16 cellular contexts compared by ENCODE assay signal in the genomic region with DNA sequence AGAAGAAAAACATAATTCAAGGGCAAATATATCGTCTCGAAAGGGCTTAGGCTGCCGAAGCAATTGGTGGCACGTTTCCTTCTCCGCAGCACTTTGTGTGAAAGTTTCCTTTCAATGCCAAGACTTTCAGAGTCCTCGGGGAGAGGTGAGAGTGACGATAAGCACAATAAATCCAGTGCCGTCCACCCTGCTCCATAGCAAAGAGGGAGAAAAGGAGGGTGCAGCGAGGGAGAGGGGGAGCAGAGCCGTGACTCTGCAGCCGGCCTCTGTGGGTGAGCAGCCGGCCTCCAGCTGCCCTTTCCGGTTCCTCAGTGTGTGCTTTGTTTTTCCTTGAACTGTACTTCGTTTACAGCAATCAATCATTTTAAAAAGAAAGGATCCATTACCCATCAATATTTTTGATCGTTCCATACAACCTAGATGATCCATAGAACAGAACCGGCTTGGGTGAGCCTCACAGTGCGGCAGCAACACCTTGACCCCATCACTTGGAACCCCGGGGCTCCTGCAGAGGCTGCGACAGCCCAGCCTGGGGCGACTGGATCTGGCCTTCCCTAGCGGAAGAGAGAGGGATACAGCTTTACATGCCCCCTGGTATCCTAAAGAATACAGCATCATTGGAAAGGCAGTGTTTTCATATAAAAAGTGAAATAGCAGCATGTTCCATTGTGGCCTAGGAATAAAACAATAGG.
DNase-seq lines count a peak whose midpoint lies in the region; ATAC-seq and TF ChIP-seq lines count a peak whose summit lies in the region.
"Had no signal": no experiment of that assay in that cellular context is flagged by ENCODE, and none has a peak within 500 bp of the region (broad histone marks: within the 10 kb centered on the region; RNA-seq: fewer than 3 reads in every experiment).

No MANE protein-coding gene starts in this region.

- peaks cover 51% of the 10 kb centered on the region for H3K9me3 Mint-ChIP-seq in HFFc6
- H3K9me3 Mint-ChIP-seq: CD8-positive, alpha-beta memory T cell had no signal

- 0 out of 2 replicates have a peak, but pooled peaks cover 4% of the 10 kb centered on the region for H3K27me3 Mint-ChIP-seq in HFFc6 (ENCODE audit: insufficient read depth)

- no peak overlapping the region for H3K4me3 Mint-ChIP-seq in HFFc6
- H3K4me3 Mint-ChIP-seq: CD8-positive, alpha-beta memory T cell had no signal

- H3K4me3 ChIP-seq in BLaER1 treated with 17β-estradiol and CSF1 and Interleukin-3, amounts not matched to agents 10 nM and 100 nM = 0 out of 20 replicates have a peak overlapping the region, but pooled peaks of 1 of the 10 experiments have one; percentile 7
- H3K4me3 ChIP-seq in right atrium auricular region = peak overlapping the region in 1 of 2 donors; percentile 5

- H3K9me3 ChIP-seq in BLaER1 treated with 17β-estradiol and CSF1 and Interleukin-3, amounts not matched to agents 10 nM and 100 nM (replicated peaks in 1 of 11) = no peaks in the 10 kb centered on the region
- no peaks in the 10 kb centered on the region for H3K9me3 ChIP-seq in right atrium auricular region
- H3K9me3 ChIP-seq: BE2C had no signal

- intact Hi-C loops in posterior vena cava (cut with DNase I) = no loop called here

- no peak overlapping the region for H3K27ac ChIP-seq in BLaER1 treated with 17β-estradiol and CSF1 and Interleukin-3, amounts not matched to agents 10 nM and 100 nM
- H3K27ac ChIP-seq in right atrium auricular region = no peak overlapping the region

- H3K9ac ChIP-seq in BLaER1 treated with 17β-estradiol and CSF1 and Interleukin-3, amounts not matched to agents 10 nM and 100 nM = no peak overlapping the region

- no peaks in the 10 kb centered on the region for H3K36me3 ChIP-seq in BLaER1 treated with 17β-estradiol and CSF1 and Interleukin-3, amounts not matched to agents 10 nM and 100 nM
- H3K36me3 ChIP-seq in right atrium auricular region = no peaks in the 10 kb centered on the region
- H3K36me3 ChIP-seq: BE2C had no signal

- H3K4me1 Mint-ChIP-seq in HFFc6 (ENCODE audit: low read depth) = no peaks in the 10 kb centered on the region
- H3K4me1 Mint-ChIP-seq: CD8-positive, alpha-beta memory T cell had no signal

- H3K36me3 Mint-ChIP-seq in HFFc6 (ENCODE audit: low read depth) = peaks cover 6% of the 10 kb centered on the region
- H3K36me3 Mint-ChIP-seq: CD8-positive, alpha-beta memory T cell had no signal

- H3K27ac Mint-ChIP-seq in HFFc6 = no peak overlapping the region

- 0 out of 22 replicates have a peak, but pooled peaks cover 0 to 6% (median 0%) of the 10 kb centered on the region in 11 experiments for H4K20me1 ChIP-seq in BLaER1 treated with 17β-estradiol and CSF1 and Interleukin-3, amounts not matched to agents 10 nM and 100 nM

- H3K4me2 ChIP-seq in BLaER1 treated with 17β-estradiol and CSF1 and Interleukin-3, amounts not matched to agents 10 nM and 100 nM = peak overlapping the region; percentile 12 to 84 (median 58); a peak in 21 of 22 replicates

- TF ChIP-seq CTCF in right atrium auricular region (IDR thresholded peaks at IDR 0.05) (no peak), HFFc6 (IDR thresholded peaks at IDR 0.05) (no peak)

- peaks cover 21 to 38% (median 32%) of the 10 kb centered on the region in 11 experiments for H3K27me3 ChIP-seq in BLaER1 treated with 17β-estradiol and CSF1 and Interleukin-3, amounts not matched to agents 10 nM and 100 nM
- no peaks in the 10 kb centered on the region for H3K27me3 ChIP-seq in right atrium auricular region
- H3K27me3 ChIP-seq: BE2C had no signal

- H3K4me1 ChIP-seq in BLaER1 treated with 17β-estradiol and CSF1 and Interleukin-3, amounts not matched to agents 10 nM and 100 nM = peaks cover 14 to 51% (median 37%) of the 10 kb centered on the region in 10 experiments
- no peaks in the 10 kb centered on the region for H3K4me1 ChIP-seq in right atrium auricular region
- H3K4me1 ChIP-seq: BE2C had no signal

- ATAC-seq in left lobe of liver (no peak), HG02885 (IDR thresholded peaks at IDR 0.05; ENCODE audit: poor library complexity, unreplicated experiment) (no peak)
- ATAC-seq: PC-3 had no signal

- peak; percentile 38 for DNase-seq in RPMI8226
- peak; percentile 57 for DNase-seq in right atrium auricular region (ENCODE audit: low spot score)
- DNase-seq in posterior vena cava (ENCODE audit: low spot score) = peak; percentile 43
- DNase-seq in left lobe of liver (ENCODE audit: low spot score) = no peak
- no peak for DNase-seq in HFFc6
- DNase-seq: BE2C; CD8-positive, alpha-beta memory T cell; GF-D8; GOT3; KG1; NCI-H1092; NCI-H1694 treated with DMSO at 0.1 percent for 48 hours; NCI-H69; PC-3 had no signal

Comparison
In these comparisons a context has a peak if more than half of its experiments do, and no peak if none do; other contexts are left out.
1. DNase-seq: peak in RPMI8226 (single experiment), right atrium auricular region (single experiment) and posterior vena cava (single experiment); none in left lobe of liver (single experiment) and HFFc6 (single experiment).